Comparison of ENCODE assay signal across 8 cellular contexts in genomic region chr15:34550129-34550528, GRCh38. TPM values are rescaled to one million over a fixed set of nuclear protein-coding genes. Genes with fewer than 3 reads are reported as not detected.
A peak's percentile ranks its signal among the peaks of the same experiment; 100 is the strongest.
DNase-seq lines count a peak whose midpoint lies in the region; ATAC-seq, FAIRE-seq and TF ChIP-seq lines count a peak whose summit lies in the region.
"Not testable (repeated sequence)": the region's sequence is repeated elsewhere in the genome, so short reads cannot be mapped to it uniquely, and the experiment has no call there.

No MANE protein-coding gene starts in this region.

- H3K27me3 Mint-ChIP-seq in CD4-positive, alpha-beta T cell; activated CD4-positive, alpha-beta T cell treated with anti-CD3 and anti-CD28 coated beads for 36 hours; activated naive CD8-positive, alpha-beta T cell treated with anti-CD3 and anti-CD28 coated beads, Interleukin-2, amount 50 U/mL, for 24 hours: not testable (repeated sequence)

- DNase-seq in CD4-positive, alpha-beta T cell; H54 (ENCODE audit: insufficient read length, low spot score); activated CD4-positive, alpha-beta T cell treated with anti-CD3 and anti-CD28 coated beads for 36 hours; activated naive CD8-positive, alpha-beta T cell treated with anti-CD3 and anti-CD28 coated beads, Interleukin-2, amount 50 U/mL, for 24 hours; stimulated activated effector memory CD8-positive, alpha-beta T cell treated with anti-CD3 and anti-CD28 coated beads, Interleukin-12 subunit alpha, Interleukin-12 subunit beta, amount 100 ng/mL, for 72 hours (ENCODE audit: low spot score in 2 of 2): not testable (repeated sequence)

- H3K27ac ChIP-seq in CD4-positive, alpha-beta T cell (ENCODE audit: low read depth, low read length), result not testable (repeated sequence)

- H3K36me3 Mint-ChIP-seq in CD4-positive, alpha-beta T cell (ENCODE audit: low read depth); activated CD4-positive, alpha-beta T cell treated with anti-CD3 and anti-CD28 coated beads for 36 hours (ENCODE audit: low read depth); activated naive CD8-positive, alpha-beta T cell treated with anti-CD3 and anti-CD28 coated beads, Interleukin-2, amount 50 U/mL, for 24 hours (ENCODE audit: low read depth); stimulated activated effector memory CD8-positive, alpha-beta T cell treated with anti-CD3 and anti-CD28 coated beads, Interleukin-12 subunit alpha, Interleukin-12 subunit beta, amount 100 ng/mL, for 72 hours: not testable (repeated sequence)

- CTCF ChIA-PET in CD4-positive, alpha-beta T cell (lab: Charles Lee); activated CD4-positive, alpha-beta T cell treated with anti-CD3 and anti-CD28 coated beads for 36 hours (lab: Charles Lee): not testable (repeated sequence)

- TF ChIP-seq POLR2A in H54 (IDR thresholded peaks at IDR 0.05; ENCODE audit: low read depth, low read length), result not testable (repeated sequence)

- ATAC-seq in CD4-positive, alpha-beta T cell (ENCODE audit: poor library complexity), result peak; percentile 76
- ATAC-seq in GM18867 (IDR thresholded peaks at IDR 0.05; ENCODE audit: unreplicated experiment) (peak; percentile 62), GM19395 (IDR thresholded peaks at IDR 0.05; ENCODE audit: unreplicated experiment) (peak; percentile 67), HG03354 (IDR thresholded peaks at IDR 0.05; ENCODE audit: poor library complexity, severe bottlenecking, unreplicated experiment) (peak; percentile 55)
- peak; percentile 83 for ATAC-seq in activated CD4-positive, alpha-beta T cell treated with anti-CD3 and anti-CD28 coated beads for 36 hours
- peak; percentile 73 for ATAC-seq in activated naive CD8-positive, alpha-beta T cell treated with anti-CD3 and anti-CD28 coated beads, Interleukin-2, amount 50 U/mL, for 24 hours
- peak; percentile 74 for ATAC-seq in stimulated activated effector memory CD8-positive, alpha-beta T cell treated with anti-CD3 and anti-CD28 coated beads, Interleukin-12 subunit alpha, Interleukin-12 subunit beta, amount 100 ng/mL, for 72 hours

- not testable (repeated sequence) for H3K4me1 Mint-ChIP-seq in CD4-positive, alpha-beta T cell (ENCODE audit: low read depth); activated CD4-positive, alpha-beta T cell treated with anti-CD3 and anti-CD28 coated beads for 36 hours; activated naive CD8-positive, alpha-beta T cell treated with anti-CD3 and anti-CD28 coated beads, Interleukin-2, amount 50 U/mL, for 24 hours; stimulated activated effector memory CD8-positive, alpha-beta T cell treated with anti-CD3 and anti-CD28 coated beads, Interleukin-12 subunit alpha, Interleukin-12 subunit beta, amount 100 ng/mL, for 72 hours

- H3K27me3 ChIP-seq in CD4-positive, alpha-beta T cell (ENCODE audit: control insufficient read depth, insufficient read depth, low read length), result not testable (repeated sequence)

- not testable (repeated sequence) for TF ChIP-seq CTCF in CD4-positive, alpha-beta T cell (IDR thresholded peaks at IDR 0.05)

- not testable (repeated sequence) for H3K27ac Mint-ChIP-seq in CD4-positive, alpha-beta T cell; activated CD4-positive, alpha-beta T cell treated with anti-CD3 and anti-CD28 coated beads for 36 hours; activated naive CD8-positive, alpha-beta T cell treated with anti-CD3 and anti-CD28 coated beads, Interleukin-2, amount 50 U/mL, for 24 hours; stimulated activated effector memory CD8-positive, alpha-beta T cell treated with anti-CD3 and anti-CD28 coated beads, Interleukin-12 subunit alpha, Interleukin-12 subunit beta, amount 100 ng/mL, for 72 hours

- peak; percentile 62 for FAIRE-seq in H54 (lab: Jason Lieb, UNC)

- not testable (repeated sequence) for H3K9me3 ChIP-seq in CD4-positive, alpha-beta T cell (ENCODE audit: control insufficient read depth, low read length)

- H3K4me3 Mint-ChIP-seq in CD4-positive, alpha-beta T cell; activated CD4-positive, alpha-beta T cell treated with anti-CD3 and anti-CD28 coated beads for 36 hours; activated naive CD8-positive, alpha-beta T cell treated with anti-CD3 and anti-CD28 coated beads, Interleukin-2, amount 50 U/mL, for 24 hours; stimulated activated effector memory CD8-positive, alpha-beta T cell treated with anti-CD3 and anti-CD28 coated beads, Interleukin-12 subunit alpha, Interleukin-12 subunit beta, amount 100 ng/mL, for 72 hours: not testable (repeated sequence)

- not testable (repeated sequence) for H3K9me3 Mint-ChIP-seq in CD4-positive, alpha-beta T cell; activated CD4-positive, alpha-beta T cell treated with anti-CD3 and anti-CD28 coated beads for 36 hours (ENCODE audit: low read depth); activated naive CD8-positive, alpha-beta T cell treated with anti-CD3 and anti-CD28 coated beads, Interleukin-2, amount 50 U/mL, for 24 hours; stimulated activated effector memory CD8-positive, alpha-beta T cell treated with anti-CD3 and anti-CD28 coated beads, Interleukin-12 subunit alpha, Interleukin-12 subunit beta, amount 100 ng/mL, for 72 hours

- intact Hi-C loops in CD4-positive, alpha-beta T cell (cut with DNase I, micrococcal nuclease); activated CD4-positive, alpha-beta T cell treated with anti-CD3 and anti-CD28 coated beads for 36 hours (cut with DNase I, micrococcal nuclease): not testable (repeated sequence)

- POLR2A ChIA-PET in CD4-positive, alpha-beta T cell (lab: Charles Lee); activated CD4-positive, alpha-beta T cell treated with anti-CD3 and anti-CD28 coated beads for 36 hours (lab: Charles Lee): not testable (repeated sequence)

RNA-seq across cellular contexts. Expression of gene GOLGA8B, which starts 33.3 kb away (rescaled TPM):
- 100 to 1,000 TPM; 244 to 247 TPM for total RNA-seq in CD4-positive, alpha-beta T cell
- total RNA-seq in activated CD4-positive, alpha-beta T cell treated with anti-CD3 and anti-CD28 coated beads for 36 hours, result 10 to 100 TPM; 47.9 to 49.4 TPM

Comparison
In these comparisons a context has a peak if more than half of its experiments do, and no peak if none do; other contexts are left out.
1. RNA of gene GOLGA8B, which starts 33.3 kb away (total RNA-seq): 244 to 247 TPM in CD4-positive, alpha-beta T cell; 47.9 to 49.4 TPM in activated CD4-positive, alpha-beta T cell treated with anti-CD3 and anti-CD28 coated beads for 36 hours; every median in the first group is over 4 times any median in the second.
2. Peak in every context shown above with its lines, with median percentiles within 50 percentile points of each other: ATAC-seq.